In the genomic region with DNA sequence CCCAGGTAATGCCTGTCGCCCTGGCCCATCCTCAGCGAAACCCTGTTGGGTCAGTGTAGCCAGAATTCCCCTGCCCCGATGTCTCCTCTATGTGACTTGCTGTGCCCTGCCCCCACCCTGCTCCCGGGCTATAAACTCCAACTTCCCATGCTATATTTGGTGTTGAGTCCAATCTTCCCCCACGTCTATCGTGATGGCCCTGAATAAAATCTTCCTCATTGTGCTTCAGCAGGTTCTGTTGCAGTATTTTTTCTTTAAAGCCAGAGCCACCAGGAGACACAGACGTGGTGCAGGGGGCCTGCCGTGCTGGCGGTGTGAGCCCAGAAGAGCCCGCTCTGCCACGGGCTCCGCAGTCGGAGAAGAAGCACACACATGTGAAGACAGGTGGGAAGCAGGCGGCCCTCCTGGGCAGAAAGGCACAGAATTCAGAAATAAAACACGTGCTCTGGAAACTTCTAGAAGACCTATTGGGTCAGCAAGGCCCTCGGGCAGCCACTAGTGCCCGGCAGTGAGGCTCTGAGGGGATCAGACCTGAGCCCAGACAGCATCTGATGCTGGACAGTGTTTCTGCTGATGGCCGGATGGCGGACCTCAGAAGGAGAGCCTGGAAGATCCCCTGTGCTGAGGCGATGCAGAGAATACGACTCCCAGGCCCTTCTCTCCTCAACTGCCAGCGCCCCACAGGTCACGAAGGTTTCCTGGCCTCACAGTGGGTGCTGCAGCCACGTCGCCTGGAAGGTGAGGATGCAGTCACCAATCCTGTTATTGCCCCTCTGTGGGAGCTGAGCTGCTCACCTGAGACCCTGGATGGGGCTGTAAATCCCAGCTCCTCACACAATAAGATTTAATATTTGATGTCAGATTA, we compare ENCODE assay signal across 23 cellular contexts.
A peak's percentile ranks its signal among the peaks of the same experiment; 100 is the strongest.
DNase-seq lines count a peak whose midpoint lies in the region; ATAC-seq and TF ChIP-seq lines count a peak whose summit lies in the region.
"Had no signal": no experiment of that assay in that cellular context is flagged by ENCODE, and none has a peak within 500 bp of the region (broad histone marks: within the 10 kb centered on the region; RNA-seq: fewer than 3 reads in every experiment).

No MANE protein-coding gene starts in this region.

- no peak overlapping the region for H3K4me3 Mint-ChIP-seq in activated CD4-positive, alpha-beta memory T cell treated with anti-CD3 and anti-CD28 coated beads, Interleukin-2, amount 10 ng/mL, durations not matched to agents 7 days and 5 days
- no peak overlapping the region for H3K4me3 Mint-ChIP-seq in activated CD4-positive, alpha-beta memory T cell treated with anti-CD3 and anti-CD28 coated beads for 36 hours
- H3K4me3 Mint-ChIP-seq: activated naive CD8-positive, alpha-beta T cell treated with anti-CD3 and anti-CD28 coated beads, Interleukin-2, amount 10 ng/mL, durations not matched to agents 7 days and 5 days; central memory CD8-positive, alpha-beta T cell; natural killer cell treated with Interleukin-12 subunit alpha and Interleukin-12 subunit beta and Interleukin-15 and Interleukin-18, amount 100 ng/mL, for 72 hours had no signal

- no peaks in the 10 kb centered on the region for H3K36me3 Mint-ChIP-seq in activated CD4-positive, alpha-beta memory T cell treated with anti-CD3 and anti-CD28 coated beads, Interleukin-2, amount 10 ng/mL, durations not matched to agents 7 days and 5 days (ENCODE audit: low read depth)
- no peaks in the 10 kb centered on the region for H3K36me3 Mint-ChIP-seq in activated CD4-positive, alpha-beta memory T cell treated with anti-CD3 and anti-CD28 coated beads for 36 hours
- H3K36me3 Mint-ChIP-seq: activated naive CD8-positive, alpha-beta T cell treated with anti-CD3 and anti-CD28 coated beads, Interleukin-2, amount 10 ng/mL, durations not matched to agents 7 days and 5 days had no signal

- no peak for TF ChIP-seq CTCF in spleen (IDR thresholded peaks at IDR 0.05 in 8 of 11, conservative IDR thresholded peaks at IDR 0.05 in 3 of 11)

- H3K27me3 ChIP-seq in H7 (ENCODE audit: control insufficient read depth, insufficient read depth, low read length) (no peaks in the 10 kb centered on the region), spleen (replicated peaks in 1 of 7) (peaks cover 0 to 74% (median 6%) of the 10 kb centered on the region in 7 donors)
- H3K27me3 ChIP-seq: SJSA1, upper lobe of left lung had no signal

- intact Hi-C loops in activated CD4-positive, alpha-beta memory T cell treated with anti-CD3 and anti-CD28 coated beads for 36 hours (cut with micrococcal nuclease), result no loop called here
- intact Hi-C loops in spleen (cut with DNase I; ENCODE audit: low total_unique reads), result no loop called here

- H3K27me3 Mint-ChIP-seq in activated CD4-positive, alpha-beta memory T cell treated with anti-CD3 and anti-CD28 coated beads, Interleukin-2, amount 10 ng/mL, durations not matched to agents 7 days and 5 days, result peaks cover 4% of the 10 kb centered on the region
- H3K27me3 Mint-ChIP-seq in activated CD4-positive, alpha-beta memory T cell treated with anti-CD3 and anti-CD28 coated beads for 36 hours, result peaks cover 19% of the 10 kb centered on the region
- H3K27me3 Mint-ChIP-seq: activated naive CD8-positive, alpha-beta T cell treated with anti-CD3 and anti-CD28 coated beads, Interleukin-2, amount 10 ng/mL, durations not matched to agents 7 days and 5 days had no signal

- 85 to 91% (median 86%) methylated on average over 23 to 25 of the region's 25 CpGs for WGBS in spleen, 5 donors

- POLR2A ChIA-PET in activated CD4-positive, alpha-beta memory T cell treated with anti-CD3 and anti-CD28 coated beads, Interleukin-2, amount 10 ng/mL, durations not matched to agents 7 days and 5 days (lab: Charles Lee), result interaction anchor here (0.6 kb wide), 1 partner anchor 97 kb away, joined by 3 read pairs; no protein-coding TSS in a partner anchor
- POLR2A ChIA-PET in activated CD4-positive, alpha-beta memory T cell treated with anti-CD3 and anti-CD28 coated beads for 36 hours (lab: Charles Lee), result no interaction called here

- DNase-seq in activated CD4-positive, alpha-beta memory T cell treated with anti-CD3 and anti-CD28 coated beads, Interleukin-2, amount 10 ng/mL, durations not matched to agents 7 days and 5 days, result peak; percentile 8
- DNase-seq in activated CD4-positive, alpha-beta memory T cell treated with anti-CD3 and anti-CD28 coated beads for 36 hours, result no peak
- DNase-seq in H7 (peak; percentile 19), left lobe of liver (ENCODE audit: low spot score) (peak; percentile 35), spleen (peak; percentile 46), hippocampal formation (lab: John Stamatoyannopoulos, UW) (no peak)
- DNase-seq: 8988T; activated CD4-positive, alpha-beta T cell treated with anti-CD3 and anti-CD28 coated beads for 1 hour; activated naive CD8-positive, alpha-beta T cell treated with anti-CD3 and anti-CD28 coated beads, Interleukin-2, amount 10 ng/mL, durations not matched to agents 7 days and 5 days; GOT3; Karpas-422; left ventricle myocardium superior; NCI-H510A had no signal

- no peak for TF ChIP-seq POLR2A in spleen (IDR thresholded peaks at IDR 0.05)

- H3K4me1 ChIP-seq in spleen, result no peaks in the 10 kb centered on the region
- H3K4me1 ChIP-seq: heart left ventricle, parathyroid adenoma, SJSA1, upper lobe of left lung had no signal

- peaks cover 8% of the 10 kb centered on the region for H3K4me1 Mint-ChIP-seq in activated CD4-positive, alpha-beta memory T cell treated with anti-CD3 and anti-CD28 coated beads, Interleukin-2, amount 10 ng/mL, durations not matched to agents 7 days and 5 days
- H3K4me1 Mint-ChIP-seq in activated CD4-positive, alpha-beta memory T cell treated with anti-CD3 and anti-CD28 coated beads for 36 hours (ENCODE audit: low read depth), result no peaks in the 10 kb centered on the region
- H3K4me1 Mint-ChIP-seq: activated naive CD8-positive, alpha-beta T cell treated with anti-CD3 and anti-CD28 coated beads, Interleukin-2, amount 10 ng/mL, durations not matched to agents 7 days and 5 days; central memory CD8-positive, alpha-beta T cell had no signal

- CTCF ChIA-PET in activated CD4-positive, alpha-beta memory T cell treated with anti-CD3 and anti-CD28 coated beads, Interleukin-2, amount 10 ng/mL, durations not matched to agents 7 days and 5 days (lab: Charles Lee), result no interaction called here
- CTCF ChIA-PET in activated CD4-positive, alpha-beta memory T cell treated with anti-CD3 and anti-CD28 coated beads for 36 hours (lab: Charles Lee), result no interaction called here

- H3K27ac ChIP-seq in spleen, result no peak overlapping the region
- H3K27ac ChIP-seq: epithelial cell of prostate, heart left ventricle, parathyroid adenoma, SJSA1, upper lobe of left lung had no signal

- peaks cover 0 to 28% (median 16%) of the 10 kb centered on the region in 8 donors for H3K9me3 ChIP-seq in spleen

- no peaks in the 10 kb centered on the region for H3K36me3 ChIP-seq in H7 (replicated peaks; ENCODE audit: control insufficient read depth, insufficient read depth, low read length)
- H3K36me3 ChIP-seq in spleen, result no peaks in the 10 kb centered on the region
- H3K36me3 ChIP-seq: heart left ventricle, SJSA1, upper lobe of left lung had no signal

- H3K9me3 Mint-ChIP-seq in activated CD4-positive, alpha-beta memory T cell treated with anti-CD3 and anti-CD28 coated beads, Interleukin-2, amount 10 ng/mL, durations not matched to agents 7 days and 5 days, result no peaks in the 10 kb centered on the region
- H3K9me3 Mint-ChIP-seq in activated CD4-positive, alpha-beta memory T cell treated with anti-CD3 and anti-CD28 coated beads for 36 hours, result peaks cover 4% of the 10 kb centered on the region
- H3K9me3 Mint-ChIP-seq: activated naive CD8-positive, alpha-beta T cell treated with anti-CD3 and anti-CD28 coated beads, Interleukin-2, amount 10 ng/mL, durations not matched to agents 7 days and 5 days; central memory CD8-positive, alpha-beta T cell; natural killer cell treated with Interleukin-12 subunit alpha and Interleukin-12 subunit beta and Interleukin-15 and Interleukin-18, amount 100 ng/mL, for 72 hours had no signal

- ATAC-seq in left lobe of liver, result no peak
- ATAC-seq in HG03196 (IDR thresholded peaks at IDR 0.05; ENCODE audit: unreplicated experiment), result no peak
- ATAC-seq in HG02623 (IDR thresholded peaks at IDR 0.05; ENCODE audit: unreplicated experiment), result no peak
- ATAC-seq: heart left ventricle, left ventricle myocardium superior, Panc1 had no signal

- no peak overlapping the region for H3K27ac Mint-ChIP-seq in activated CD4-positive, alpha-beta memory T cell treated with anti-CD3 and anti-CD28 coated beads, Interleukin-2, amount 10 ng/mL, durations not matched to agents 7 days and 5 days
- H3K27ac Mint-ChIP-seq in activated CD4-positive, alpha-beta memory T cell treated with anti-CD3 and anti-CD28 coated beads for 36 hours, result no peak overlapping the region
- H3K27ac Mint-ChIP-seq: activated naive CD8-positive, alpha-beta T cell treated with anti-CD3 and anti-CD28 coated beads, Interleukin-2, amount 10 ng/mL, durations not matched to agents 7 days and 5 days; natural killer cell treated with Interleukin-12 subunit alpha and Interleukin-12 subunit beta and Interleukin-15 and Interleukin-18, amount 100 ng/mL, for 72 hours had no signal

- H3K4me3 ChIP-seq in H7 (ENCODE audit: insufficient read depth, low read depth, low read length), result no peak overlapping the region
- H3K4me3 ChIP-seq in spleen, result no peak overlapping the region
- H3K4me3 ChIP-seq: heart left ventricle, SJSA1, upper lobe of left lung had no signal

Comparison
In these comparisons a context has a peak if more than half of its experiments do, and no peak if none do; other contexts are left out.
1. DNase-seq: peak in activated CD4-positive, alpha-beta memory T cell treated with anti-CD3 and anti-CD28 coated beads, Interleukin-2, amount 10 ng/mL, durations not matched to agents 7 days and 5 days (single experiment), H7 (single experiment), left lobe of liver (single experiment) and spleen (single experiment); none in activated CD4-positive, alpha-beta memory T cell treated with anti-CD3 and anti-CD28 coated beads for 36 hours (single experiment) and hippocampal formation (0 of 2).